Comparison of ENCODE assay signal across 10 cellular contexts in the genomic region with DNA sequence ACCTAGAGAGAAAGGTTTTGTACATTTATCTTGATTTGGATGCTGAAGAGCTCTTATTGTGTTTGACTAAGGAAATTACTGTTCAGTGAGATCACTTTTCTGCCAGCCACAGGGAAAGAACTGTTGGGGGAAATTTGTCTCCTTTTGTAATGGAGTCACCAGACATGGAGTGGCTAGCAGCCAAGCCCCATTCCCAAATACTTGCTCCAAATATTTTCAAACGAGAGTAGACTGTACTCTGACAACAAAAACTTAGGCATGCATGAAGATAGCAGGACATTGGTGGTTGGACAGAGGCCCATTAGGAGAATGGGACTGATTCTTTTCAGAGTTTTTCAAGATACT. TPM values are rescaled to one million over a fixed set of nuclear protein-coding genes. Genes with fewer than 3 reads are reported as not detected.
DNase-seq lines count a peak whose midpoint lies in the region; ATAC-seq, FAIRE-seq and TF ChIP-seq lines count a peak whose summit lies in the region.
"Had no signal": no experiment of that assay in that cellular context is flagged by ENCODE, and none has a peak within 500 bp of the region (broad histone marks: within the 10 kb centered on the region; RNA-seq: fewer than 3 reads in every experiment).

No MANE protein-coding gene starts in this region.

- H3K4me1 ChIP-seq in mammary epithelial cell (ENCODE audit: insufficient read depth, low read length) (peaks cover 29% of the 10 kb centered on the region), keratinocyte (ENCODE audit: control insufficient read depth, extremely low read depth, insufficient read depth, low read length) (peaks cover 36% of the 10 kb centered on the region)

- H3K9me3 ChIP-seq in mammary epithelial cell (replicated peaks; ENCODE audit: insufficient read depth, low read length) (no peaks in the 10 kb centered on the region), keratinocyte (ENCODE audit: control insufficient read depth, low read depth, low read length) (no peaks in the 10 kb centered on the region)

- H4K20me1 ChIP-seq in mammary epithelial cell (ENCODE audit: insufficient read depth, low read length) (no peaks in the 10 kb centered on the region), keratinocyte (ENCODE audit: control insufficient read depth, extremely low read depth, insufficient read depth, low read length) (no peaks in the 10 kb centered on the region)

- peaks cover 34% of the 10 kb centered on the region for H3K36me3 Mint-ChIP-seq in type B pancreatic cell

- H3K9ac ChIP-seq in mammary epithelial cell (ENCODE audit: insufficient read depth, low read length) (no peak overlapping the region), keratinocyte (ENCODE audit: control insufficient read depth, extremely low read depth, insufficient read depth, low read length) (no peak overlapping the region)

- peak; percentile 86 for FAIRE-seq in keratinocyte (lab: Jason Lieb, UNC)

- peak; percentile 13 for DNase-seq in DMS53 (lab: John Stamatoyannopoulos, UW)
- no peak for DNase-seq in DMS53 treated with DMSO at 0.1 percent for 48 hours (lab: John Stamatoyannopoulos, UW; ENCODE audit: unreplicated experiment)
- peak; percentile 75 for DNase-seq in mammary epithelial cell
- DNase-seq in keratinocyte (ENCODE audit: low read depth, low spot score) = peak; percentile 42
- no peak for DNase-seq in type B pancreatic cell (ENCODE audit: extremely low spot score, unreplicated experiment)
- no peak for DNase-seq in stimulated activated naive CD4-positive, alpha-beta T cell treated with Interleukin-2 at 50 U/mL for 16 hours (lab: John Stamatoyannopoulos, UW)
- DNase-seq: 8988T had no signal

- H2AFZ ChIP-seq in mammary epithelial cell (ENCODE audit: low read depth, low read length) (no peak overlapping the region), keratinocyte (ENCODE audit: control insufficient read depth, low read length) (no peak overlapping the region)

- no peaks in the 10 kb centered on the region for H3K9me3 Mint-ChIP-seq in type B pancreatic cell

- H3K36me3 ChIP-seq in mammary epithelial cell (ENCODE audit: insufficient read depth, low read length) (peaks cover 30% of the 10 kb centered on the region), keratinocyte (ENCODE audit: control insufficient read depth in 2 of 2, extremely low read depth in 1 of 2, insufficient read depth in 2 of 2, low read length in 2 of 2) (peaks cover 14 to 28% of the 10 kb centered on the region in 2 experiments)

- H3K27ac Mint-ChIP-seq in type B pancreatic cell = peak overlapping the region; percentile 52

- H3K27me3 ChIP-seq in mammary epithelial cell (ENCODE audit: insufficient read depth, low read length) (no peaks in the 10 kb centered on the region), keratinocyte (ENCODE audit: control insufficient read depth, extremely low read depth, insufficient read depth, low read length) (no peaks in the 10 kb centered on the region)

- intact Hi-C loops in mammary epithelial cell (cut with micrococcal nuclease) = no loop called here

- peak overlapping the region; percentile 19 for H3K4me2 ChIP-seq in mammary epithelial cell (ENCODE audit: insufficient read depth, low read depth, low read length)
- peak overlapping the region; percentile 72 for H3K4me2 ChIP-seq in keratinocyte (ENCODE audit: control insufficient read depth, extremely low read depth, insufficient read depth, low read depth, low read length)

- dilution Hi-C loops in mammary epithelial cell (cut with HindIII; ENCODE audit: low sequenced_read_pairs) = no loop called here
- dilution Hi-C loops in keratinocyte (cut with MboI; ENCODE audit: extremely low pct_ligation_motif_present, low sequenced_read_pairs) = no loop called here

- ATAC-seq in HG03442 (IDR thresholded peaks at IDR 0.05; ENCODE audit: unreplicated experiment) (no peak), HG02981 (IDR thresholded peaks at IDR 0.05; ENCODE audit: unreplicated experiment) (no peak)
- ATAC-seq: sciatic nerve had no signal

- H3K4me3 ChIP-seq in mammary epithelial cell (replicated peaks in 1 of 3; ENCODE audit: insufficient read depth in 1 of 3, low read depth in 2 of 3, low read length in 3 of 3) (no peak overlapping the region), keratinocyte (ENCODE audit: control insufficient read depth in 2 of 3, extremely low read depth in 1 of 3, insufficient read depth in 2 of 3, low read depth in 1 of 3, low read length in 3 of 3) (peak overlapping the region in 2 of 3 experiments; percentile 13 to 30)

- WGBS in mammary epithelial cell (ENCODE audit: low coverage, missing lambda C conversion rate) = 0% methylated on average over 1 of the region's 1 CpG

- peak overlapping the region; percentile 66 for H3K27ac ChIP-seq in mammary epithelial cell (ENCODE audit: insufficient read depth, low read depth, low read length)
- H3K27ac ChIP-seq in keratinocyte (ENCODE audit: control insufficient read depth, insufficient read depth, low read length) = peak overlapping the region; percentile 72

- TSS peak; percentile 13 for BruUV-seq in mammary epithelial cell (replicated peaks; lab: Mats Ljungman, UMichigan)

- CTCF ChIA-PET in mammary epithelial cell (lab: Charles Lee; ENCODE audit: low non-redundant PET) = interaction anchor here (0.7 kb wide), 1 partner anchor 104 kb away, joined by 3 read pairs; no protein-coding TSS in a partner anchor

- H3K27me3 Mint-ChIP-seq in type B pancreatic cell = no peaks in the 10 kb centered on the region

- peaks cover 3% of the 10 kb centered on the region for H3K9me1 ChIP-seq in keratinocyte (ENCODE audit: control insufficient read depth, extremely low read depth, insufficient read depth, low read length)

- in situ Hi-C loops in mammary epithelial cell (cut with MboI; ENCODE audit: low sequenced_read_pairs in 2 of 2) = no loop called here

- no peak overlapping the region for H3K4me3 Mint-ChIP-seq in type B pancreatic cell

- H3K79me2 ChIP-seq in mammary epithelial cell (ENCODE audit: insufficient read depth, low read length) (peaks cover 42% of the 10 kb centered on the region), keratinocyte (ENCODE audit: control insufficient read depth, insufficient read depth, low read length) (peaks cover 26% of the 10 kb centered on the region)

- H3K4me1 Mint-ChIP-seq in type B pancreatic cell (ENCODE audit: unreplicated experiment) = peaks cover 7% of the 10 kb centered on the region

- TF ChIP-seq CTCF in mammary epithelial cell (conservative IDR thresholded peaks at IDR 0.05 in 1 of 2, IDR thresholded peaks at IDR 0.05 in 1 of 2; ENCODE audit: extremely low read depth in 1 of 2, insufficient read depth in 1 of 2, low read depth in 1 of 2, low read length in 2 of 2) = no peak
- no peak for TF ChIP-seq CTCF in keratinocyte (optimal IDR thresholded peaks at IDR 0.05 in 1 of 3, IDR thresholded peaks at IDR 0.05 in 1 of 3, conservative IDR thresholded peaks at IDR 0.05 in 1 of 3; ENCODE audit: extremely low read depth in 1 of 3, insufficient read depth in 2 of 3, low read length in 3 of 3)
- no peak for TF ChIP-seq CTCF in type B pancreatic cell (conservative IDR thresholded peaks at IDR 0.05)

RNA-seq across cellular contexts. Expression of gene IPO9, which starts 21.1 kb away (rescaled TPM):
- 10 to 100 TPM; 22.7 to 61.3 TPM for total RNA-seq in mammary epithelial cell
- 32.1 TPM for polyA plus RNA-seq in mammary epithelial cell
- 35.9 TPM for polyA minus RNA-seq in mammary epithelial cell
- polyA plus RNA-seq in keratinocyte = 32.5 to 38.9 TPM (median 35.8 TPM) in 3 replicates
- polyA plus RNA-seq in keratinocyte (2011; ENCODE audit: low read depth) = 6.8 TPM
- polyA plus RNA-seq in keratinocyte (2011; cell fraction: cytosol; rRNA removed) = 20.0 and 29.8 TPM in 2 replicates
- polyA plus RNA-seq in keratinocyte (2011; cell fraction: nucleus; rRNA removed) = 47.8 and 64.0 TPM in 2 replicates
- polyA plus RNA-seq in keratinocyte (2012; ENCODE audit: low replicate concordance) = 14.2 and 31.1 TPM in 2 replicates
- 36.4 to 50.5 TPM (median 41.4 TPM) in 3 replicates for polyA minus RNA-seq in keratinocyte
- polyA minus RNA-seq in keratinocyte (2011; cell fraction: cytosol; rRNA and poly(A)+ RNA removed) = 23.4 TPM
- 21.1 and 42.0 TPM in 2 replicates for polyA minus RNA-seq in keratinocyte (2011; cell fraction: nucleus; rRNA and poly(A)+ RNA removed)
- 60.8 and 92.4 TPM in 2 replicates for total RNA-seq in type B pancreatic cell (ENCODE audit: low replicate concordance)

RNA-seq across cellular contexts. Expression of gene SHISA4, which starts 38.7 kb away (rescaled TPM):
- total RNA-seq in mammary epithelial cell (10 to 100 TPM; 11.7 to 18.3 TPM), type B pancreatic cell (ENCODE audit: low replicate concordance) (1.4 and 5.0 TPM in 2 replicates)
- polyA plus RNA-seq in mammary epithelial cell (14.3 TPM), keratinocyte (2.2 to 5.8 TPM (median 4.0 TPM) in 3 replicates)
- polyA minus RNA-seq in mammary epithelial cell (5.9 TPM), keratinocyte (1.9 to 7.4 TPM (median 6.7 TPM) in 3 replicates)
- polyA plus RNA-seq in keratinocyte (2011; ENCODE audit: low read depth) = 0.46 TPM
- 3.6 and 6.3 TPM in 2 replicates for polyA plus RNA-seq in keratinocyte (2011; cell fraction: cytosol; rRNA removed)
- 2.3 and 3.2 TPM in 2 replicates for polyA plus RNA-seq in keratinocyte (2011; cell fraction: nucleus; rRNA removed)
- polyA plus RNA-seq in keratinocyte (2012; ENCODE audit: low replicate concordance) = 3.3 and 4.0 TPM in 2 replicates
- 4.0 TPM for polyA minus RNA-seq in keratinocyte (2011; cell fraction: cytosol; rRNA and poly(A)+ RNA removed)
- polyA minus RNA-seq in keratinocyte (2011; cell fraction: nucleus; rRNA and poly(A)+ RNA removed) = 0.93 and 2.1 TPM in 2 replicates

Comparison
In these comparisons a context has a peak if more than half of its experiments do, and no peak if none do; other contexts are left out.
1. DNase-seq: peak in DMS53 (single experiment), mammary epithelial cell (single experiment) and keratinocyte (single experiment); none in DMS53 treated with DMSO at 0.1 percent for 48 hours (single experiment), type B pancreatic cell (single experiment) and stimulated activated naive CD4-positive, alpha-beta T cell treated with Interleukin-2 at 50 U/mL for 16 hours (single experiment).
2. H3K4me3 ChIP-seq: peak in keratinocyte (2 of 3); none in mammary epithelial cell (0 of 3).